ENCODE assay signal across 18 cellular contexts in genomic region chr17:6241996-6242395, GRCh38.
DNase-seq lines count a peak whose midpoint lies in the region; ATAC-seq and TF ChIP-seq lines count a peak whose summit lies in the region.
"Had no signal": no experiment of that assay in that cellular context is flagged by ENCODE, and none has a peak within 500 bp of the region (broad histone marks: within the 10 kb centered on the region; RNA-seq: fewer than 3 reads in every experiment).

No MANE protein-coding gene starts in this region.

- H3K14ac ChIP-seq in H9 (ENCODE audit: insufficient read depth, low read length) (peak overlapping the region; percentile 26; the same call in 1 of the 2 replicates), neuronal stem cell (ENCODE audit: low read length) (no peak overlapping the region)

- no peak for TF ChIP-seq POLR2A in esophagus muscularis mucosa (IDR thresholded peaks at IDR 0.05; ENCODE audit: low read depth)

- no peaks in the 10 kb centered on the region for H3K27me3 ChIP-seq in H9 (ENCODE audit: insufficient read depth, low read length)
- H3K27me3 ChIP-seq in Panc1 (ENCODE audit: control insufficient read depth, insufficient read depth, low read length) = no peaks in the 10 kb centered on the region
- peaks cover 0 to 42% (median 0%) of the 10 kb centered on the region in 4 donors for H3K27me3 ChIP-seq in esophagus muscularis mucosa
- peaks cover 0 to 2% (median 0%) of the 10 kb centered on the region in 3 experiments for H3K27me3 ChIP-seq in neuronal stem cell (ENCODE audit: control insufficient read depth in 3 of 3, insufficient read depth in 3 of 3, low read depth in 1 of 3, low read length in 3 of 3)
- peaks cover 24% of the 10 kb centered on the region for H3K27me3 ChIP-seq in foreskin keratinocyte
- H3K27me3 ChIP-seq: MG63, SJCRH30 had no signal

- H3K4ac ChIP-seq in H9 (ENCODE audit: low read depth, low read length) = no peak overlapping the region
- no peak overlapping the region for H3K4ac ChIP-seq in neuronal stem cell (ENCODE audit: low read length)

- no peak overlapping the region for H3K27ac Mint-ChIP-seq in H9
- H3K27ac Mint-ChIP-seq: CD4-positive, CD25-positive, alpha-beta regulatory T cell; GM23338 had no signal

- no peaks in the 10 kb centered on the region for H3K36me3 ChIP-seq in Panc1 (ENCODE audit: control insufficient read depth, insufficient read depth, low read length)
- no peaks in the 10 kb centered on the region for H3K36me3 ChIP-seq in esophagus muscularis mucosa
- peaks cover 0 to 2% of the 10 kb centered on the region in 2 donors for H3K36me3 ChIP-seq in neuronal stem cell (replicated peaks in 1 of 2; ENCODE audit: control insufficient read depth in 2 of 2, insufficient read depth in 2 of 2, low read length in 2 of 2)
- H3K36me3 ChIP-seq: MG63, SJCRH30 had no signal

- H3K27ac ChIP-seq in H9 (ENCODE audit: insufficient read length, low read depth, low read length) = no peak overlapping the region
- H3K27ac ChIP-seq in Panc1 (ENCODE audit: low read length) = no peak overlapping the region
- H3K27ac ChIP-seq in esophagus muscularis mucosa (replicated peaks in 1 of 4) = no peak overlapping the region
- no peak overlapping the region for H3K27ac ChIP-seq in neuronal stem cell (replicated peaks; ENCODE audit: low read length)
- no peak overlapping the region for H3K27ac ChIP-seq in foreskin keratinocyte
- H3K27ac ChIP-seq: RWPE1, SJCRH30 had no signal

- H3T11ph ChIP-seq in H9 (ENCODE audit: low read length) = no peak overlapping the region

- H2AFZ ChIP-seq in H9 (ENCODE audit: low read length) (no peak overlapping the region), neuronal stem cell (ENCODE audit: low read length) (no peak overlapping the region)
- H2AFZ ChIP-seq: GM23338 had no signal

- H3K18ac ChIP-seq in H9 (ENCODE audit: insufficient read length, low read depth, low read length) (no peak overlapping the region), neuronal stem cell (ENCODE audit: low read length) (peak overlapping the region; percentile 84)

- H3K4me2 ChIP-seq in H9 (ENCODE audit: insufficient read depth, insufficient read length, low read length) (no peak overlapping the region), neuronal stem cell (ENCODE audit: insufficient read depth, low read length, poor library complexity, severe bottlenecking) (no peak overlapping the region)
- H3K4me2 ChIP-seq: GM23338 had no signal

- H3K9me3 Mint-ChIP-seq in H9 = no peaks in the 10 kb centered on the region; a peak in 1 of 5 replicates
- H3K9me3 Mint-ChIP-seq: CD4-positive, CD25-positive, alpha-beta regulatory T cell; GM23338 had no signal

- peaks cover 2% of the 10 kb centered on the region; the same call in 1 of the 2 replicates for H3K27me3 Mint-ChIP-seq in H9 (ENCODE audit: low read depth)

- H3K56ac ChIP-seq in H9 (ENCODE audit: insufficient read length, low read depth, low read length) = no peak overlapping the region

- DNase-seq in H9 = peak; percentile 29
- DNase-seq in Panc1 (ENCODE audit: low read depth, low spot score) = no peak
- DNase-seq in esophagus muscularis mucosa (ENCODE audit: extremely low spot score) = peak; percentile 72
- DNase-seq in neuronal stem cell (ENCODE audit: low spot score) = no peak
- DNase-seq in CD1c-positive myeloid dendritic cell (ENCODE audit: extremely low spot score) = no peak
- DNase-seq in foreskin keratinocyte = no peak
- DNase-seq: CD4-positive, CD25-positive, alpha-beta regulatory T cell; DMS79 treated with DMSO at 0.1 percent for 48 hours; GDM1; MG63; NCI-H1105; NCI-H1930; NCI-H2171; NCI-H774; SJCRH30 had no signal

- no peak overlapping the region for H4K5ac ChIP-seq in H9 (ENCODE audit: insufficient read length, low read depth, low read length)

- ATAC-seq in Panc1 = peak; percentile 46; the same call in 1 of the 2 replicates
- ATAC-seq in HG03045 (IDR thresholded peaks at IDR 0.05; ENCODE audit: unreplicated experiment) = no peak
- no peak for ATAC-seq in foreskin keratinocyte

- H3K79me1 ChIP-seq in H9 (ENCODE audit: insufficient read depth, low read depth, low read length, poor library complexity, severe bottlenecking) (no peaks in the 10 kb centered on the region), neuronal stem cell (ENCODE audit: low read depth, low read length) (no peaks in the 10 kb centered on the region)

- no peaks in the 10 kb centered on the region for H3K9me3 ChIP-seq in H9 (ENCODE audit: control insufficient read depth, low read depth, low read length)
- no peaks in the 10 kb centered on the region for H3K9me3 ChIP-seq in Panc1 (ENCODE audit: control insufficient read depth, insufficient read depth, low read depth, low read length)
- H3K9me3 ChIP-seq in esophagus muscularis mucosa = no peaks in the 10 kb centered on the region
- no peaks in the 10 kb centered on the region for H3K9me3 ChIP-seq in neuronal stem cell (replicated peaks in 1 of 2; ENCODE audit: control insufficient read depth in 2 of 2, insufficient read depth in 1 of 2, low read depth in 1 of 2, low read length in 2 of 2)
- H3K9me3 ChIP-seq: MG63, SJCRH30 had no signal

- H2BK12ac ChIP-seq in H9 (ENCODE audit: insufficient read length, low read depth, low read length) = peak overlapping the region; percentile 38
- H2BK12ac ChIP-seq in neuronal stem cell (ENCODE audit: low read length) = peak overlapping the region; percentile 88

- H2BK5ac ChIP-seq in H9 (ENCODE audit: insufficient read length, low read length) (no peak overlapping the region), neuronal stem cell (ENCODE audit: low read length) (no peak overlapping the region)

- H3K4me1 Mint-ChIP-seq in H9 = peaks cover 58 to 66% of the 10 kb centered on the region in 2 experiments
- H3K4me1 Mint-ChIP-seq: CD4-positive, CD25-positive, alpha-beta regulatory T cell had no signal

- H3K23ac ChIP-seq in H9 (ENCODE audit: insufficient read length, low read depth, low read length) (no peak overlapping the region), neuronal stem cell (ENCODE audit: low read depth, low read length, poor library complexity) (no peak overlapping the region)

- H4K20me1 ChIP-seq in H9 (ENCODE audit: control insufficient read depth, insufficient read depth, insufficient read length) = no peaks in the 10 kb centered on the region

- no peak overlapping the region for H4K8ac ChIP-seq in H9 (replicated peaks; ENCODE audit: insufficient read length, low read depth, low read length)
- no peak overlapping the region for H4K8ac ChIP-seq in neuronal stem cell (ENCODE audit: low read depth, low read length)

- H4K91ac ChIP-seq in H9 (ENCODE audit: insufficient read length, low read depth, low read length) = no peak overlapping the region
- H4K91ac ChIP-seq in neuronal stem cell (ENCODE audit: low read depth, low read length, poor library complexity) = no peak overlapping the region

- peaks cover 12% of the 10 kb centered on the region; the same call in 1 of the 2 replicates for H3K4me1 ChIP-seq in H9 (ENCODE audit: insufficient read depth, low read length)
- H3K4me1 ChIP-seq in Panc1 (ENCODE audit: control insufficient read depth, insufficient read depth, low read length) = no peaks in the 10 kb centered on the region
- H3K4me1 ChIP-seq in esophagus muscularis mucosa = no peaks in the 10 kb centered on the region
- peaks cover 0 to 17% of the 10 kb centered on the region in 2 donors for H3K4me1 ChIP-seq in neuronal stem cell (ENCODE audit: control insufficient read depth in 2 of 2, insufficient read depth in 1 of 2, low read depth in 1 of 2, low read length in 2 of 2)
- no peaks in the 10 kb centered on the region for H3K4me1 ChIP-seq in foreskin keratinocyte
- H3K4me1 ChIP-seq: SJCRH30 had no signal

- H2AK5ac ChIP-seq in H9 (ENCODE audit: insufficient read length, low read length) = no peak overlapping the region
- peak overlapping the region; percentile 32 for H2AK5ac ChIP-seq in neuronal stem cell (ENCODE audit: low read depth, low read length)

- no peaks in the 10 kb centered on the region for H3K79me2 ChIP-seq in H9 (ENCODE audit: insufficient read depth, low read length)

- WGBS in H9 (ENCODE audit: extremely low coverage, insufficient read length, low lambda C conversion rate) = no CpG with 5 or more reads among the region's 4 CpGs
- WGBS in esophagus muscularis mucosa = 100% methylated on average over 1 of the region's 4 CpGs
- WGBS in neuronal stem cell (ENCODE audit: extremely low coverage in 2 of 2, insufficient read length in 2 of 2, insufficient replicate concordance in 1 of 2), 2 donors = no CpG with 5 or more reads among the region's 4 CpGs

- no peak overlapping the region for H2BK20ac ChIP-seq in H9 (ENCODE audit: low read depth, low read length, poor library complexity, severe bottlenecking)

- intact Hi-C loops in Panc1 (cut with micrococcal nuclease; ENCODE audit: unreplicated experiment) = no loop called here
- intact Hi-C loops in esophagus muscularis mucosa (cut with DNase I) = no loop called here

- H3K23me2 ChIP-seq in H9 (ENCODE audit: insufficient read length, low read depth, low read length, poor library complexity, severe bottlenecking) = peaks cover 5% of the 10 kb centered on the region

- in situ Hi-C loops in Panc1 (cut with HindIII; ENCODE audit: low pct_unique_long_range_greater_than_20kb, low sequenced_read_pairs) = no loop called here

- H2BK15ac ChIP-seq in H9 (ENCODE audit: low read depth, low read length) (no peak overlapping the region), neuronal stem cell (ENCODE audit: low read length) (peak overlapping the region; percentile 63)

- H3K36me3 Mint-ChIP-seq in H9 (ENCODE audit: insufficient read depth in 1 of 3, low read depth in 3 of 3) = no peaks in the 10 kb centered on the region
- H3K36me3 Mint-ChIP-seq: CD4-positive, CD25-positive, alpha-beta regulatory T cell had no signal

- H3K4me3 Mint-ChIP-seq in H9 = no peak overlapping the region
- H3K4me3 Mint-ChIP-seq: CD4-positive, CD25-positive, alpha-beta regulatory T cell; GM23338 had no signal

- no peak for TF ChIP-seq CTCF in H9 (conservative IDR thresholded peaks at IDR 0.05)
- no peak for TF ChIP-seq CTCF in Panc1 (IDR thresholded peaks at IDR 0.05)
- no peak for TF ChIP-seq CTCF in esophagus muscularis mucosa (IDR thresholded peaks at IDR 0.05)
- TF ChIP-seq CTCF in foreskin keratinocyte (conservative IDR thresholded peaks at IDR 0.05) = no peak

- H2BK120ac ChIP-seq in H9 (ENCODE audit: low read depth, low read length, poor library complexity, severe bottlenecking) (no peak overlapping the region), neuronal stem cell (ENCODE audit: low read depth, low read length) (no peak overlapping the region)

- no TSS peak for BruUV-seq in Panc1 (replicated peaks; lab: Mats Ljungman, UMichigan)

- no peak for TF ChIP-seq EP300 in esophagus muscularis mucosa (IDR thresholded peaks at IDR 0.05)

- H3K4me3 ChIP-seq in Panc1 (ENCODE audit: low read depth in 2 of 2, low read length in 2 of 2) (no peak overlapping the region), esophagus muscularis mucosa (no peak overlapping the region), neuronal stem cell (ENCODE audit: low read length in 2 of 2) (no peak overlapping the region)
- H3K4me3 ChIP-seq: GM23338, MG63, SJCRH30 had no signal

- no peak overlapping the region for H3K9ac ChIP-seq in H9 (ENCODE audit: extremely low read depth, insufficient read length, low read length)
- H3K9ac ChIP-seq in neuronal stem cell (ENCODE audit: low read depth, low read length, poor library complexity) = no peak overlapping the region

- POLR2A ChIA-PET in Panc1 (lab: Charles Lee) = no interaction called here

- CTCF ChIA-PET in Panc1 (lab: Charles Lee) = no interaction called here

Comparison
In these comparisons a context has a peak if more than half of its experiments do, and no peak if none do; other contexts are left out.
1. DNase-seq: peak in H9 (single experiment) and esophagus muscularis mucosa (single experiment); none in Panc1 (single experiment), neuronal stem cell (single experiment), CD1c-positive myeloid dendritic cell (single experiment) and foreskin keratinocyte (0 of 2).